In the genomic region with DNA sequence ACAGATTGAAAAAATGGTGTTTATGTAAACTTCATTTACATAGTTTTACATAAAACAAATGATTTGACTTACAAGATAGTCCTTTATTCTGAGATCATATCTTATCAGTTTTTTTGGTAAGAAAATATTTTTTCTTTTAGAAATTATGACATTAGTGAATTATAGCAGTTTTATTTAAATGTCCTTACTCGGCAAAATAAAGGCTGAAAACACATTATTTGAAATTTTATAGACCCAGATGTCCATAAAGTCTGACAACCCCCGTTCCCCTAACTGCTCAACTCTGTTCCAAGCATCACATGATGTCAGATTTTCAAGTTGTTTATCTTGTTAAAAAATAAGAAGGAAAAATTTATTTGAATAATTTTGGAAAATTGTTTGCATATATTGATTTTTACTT, we compare ENCODE assay signal across 2 cellular contexts.
TF ChIP-seq lines count a peak whose summit lies in the region.

No MANE protein-coding gene starts in this region.

TF ChIP-seq in HepG2, 621 proteins besides CTCF, POLR2A, EP300 and RAD21:
- TF ChIP-seq MAFF (IDR thresholded peaks at IDR 0.05; ENCODE audit: low read depth, low read length) (peak; percentile 26; the same call in 1 of the 2 replicates), MAFK (conservative IDR thresholded peaks at IDR 0.05 in 1 of 2, IDR thresholded peaks at IDR 0.05 in 1 of 2; ENCODE audit: low read length in 2 of 2) (peak in 1 of 2 experiments; percentile 49; a peak in 2 of 4 replicates), PCBP1 (IDR thresholded peaks at IDR 0.05; ENCODE audit: borderline replicate concordance, low read depth, low read length) (no peak)
TF ChIP-seq in HepG2: peak in this region for 2.

TF ChIP-seq in K562, 482 proteins besides CTCF, POLR2A, EP300 and RAD21:
- TF ChIP-seq C11orf30 (IDR thresholded peaks at IDR 0.05; ENCODE audit: low read depth) (peak; percentile 43; the same call in 1 of the 2 replicates), TBP (optimal IDR thresholded peaks at IDR 0.05; ENCODE audit: low read depth, low read length) (no peak), SAP30 (IDR thresholded peaks at IDR 0.05; ENCODE audit: borderline replicate concordance, insufficient read depth, low read depth, low read length, poor library complexity, severe bottlenecking) (no peak), MAFF (IDR thresholded peaks at IDR 0.05; ENCODE audit: low read length) (peak; percentile 62), COPS2 (conservative IDR thresholded peaks at IDR 0.05) (no peak), MAFK (IDR thresholded peaks at IDR 0.05; ENCODE audit: low read length) (peak; percentile 67), ZNF316 (IDR thresholded peaks at IDR 0.05) (peak; percentile 76), CHD2 (IDR thresholded peaks at IDR 0.05; ENCODE audit: low read depth, low read length) (no peak), MAFG (tag; conservative IDR thresholded peaks at IDR 0.05) (peak; percentile 70)
